Comparison of ENCODE assay signal across 21 cellular contexts in the genomic region with DNA sequence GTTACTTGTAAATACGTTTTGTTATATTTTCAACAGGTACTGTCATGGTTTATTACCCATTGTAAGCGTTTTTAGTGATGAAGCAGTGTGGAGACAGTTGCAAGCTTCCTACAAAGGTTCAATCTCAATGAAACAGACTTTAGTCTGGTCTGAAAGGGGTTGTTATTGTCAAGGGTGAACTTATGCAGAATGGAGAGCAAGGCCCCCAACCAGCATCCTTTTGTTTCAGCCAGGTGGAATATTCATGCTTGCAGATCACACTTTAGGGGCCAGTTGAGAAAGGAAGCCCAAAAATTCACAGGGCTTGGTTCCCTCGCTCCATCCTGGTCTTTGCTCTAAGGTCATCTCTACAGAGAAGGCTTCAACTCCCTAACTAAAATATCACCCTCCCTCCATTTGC.
"Had no signal": no experiment of that assay in that cellular context is flagged by ENCODE, and none has a peak within 500 bp of the region (broad histone marks: within the 10 kb centered on the region; RNA-seq: fewer than 3 reads in every experiment).

No MANE protein-coding gene starts in this region.

- H3K36me3 Mint-ChIP-seq: naive B cell had no signal

- H3K4me3 ChIP-seq: lower lobe of right lung, skin epidermis, tibial nerve, vagina had no signal

- H3K27ac ChIP-seq: brain microvascular endothelial cell, epithelial cell of prostate, lower lobe of right lung, skin epidermis, vagina had no signal

- H3K9me3 Mint-ChIP-seq: naive B cell had no signal

- H3K27me3 Mint-ChIP-seq: naive B cell had no signal

- DNase-seq: activated CD4-positive, alpha-beta T cell treated with anti-CD3 and anti-CD28 coated beads for 1 hour; activated CD4-positive, alpha-beta T cell treated with anti-CD3 and anti-CD28 coated beads, Interleukin-2, amount 50 U/mL, for 4 hours; activated naive CD4-positive, alpha-beta T cell treated with Interleukin-2 at 50 U/mL for 16 hours; activated T-cell treated with anti-CD3 and anti-CD28 coated beads for 4 hours; anterior cingulate cortex; brain microvascular endothelial cell; cortex of kidney; effector memory CD4-positive, alpha-beta T cell; head of caudate nucleus; lower lobe of right lung; naive B cell; nucleus accumbens; right cardiac atrium; stimulated activated CD4-positive, alpha-beta T cell treated with anti-CD3 and anti-CD28 coated beads, Interleukin-4, amount 100 ng/mL, for 24 hours; stimulated activated naive CD4-positive, alpha-beta T cell; T-helper 1 cell; T1000 had no signal

- H3K27me3 ChIP-seq: brain microvascular endothelial cell, tibial nerve, vagina had no signal

- H3K9me3 ChIP-seq: lower lobe of right lung, tibial nerve, vagina had no signal

- H3K36me3 ChIP-seq: brain microvascular endothelial cell, lower lobe of right lung, tibial nerve, vagina had no signal

- ATAC-seq: lower lobe of right lung, right cardiac atrium had no signal
